In the genomic region with DNA sequence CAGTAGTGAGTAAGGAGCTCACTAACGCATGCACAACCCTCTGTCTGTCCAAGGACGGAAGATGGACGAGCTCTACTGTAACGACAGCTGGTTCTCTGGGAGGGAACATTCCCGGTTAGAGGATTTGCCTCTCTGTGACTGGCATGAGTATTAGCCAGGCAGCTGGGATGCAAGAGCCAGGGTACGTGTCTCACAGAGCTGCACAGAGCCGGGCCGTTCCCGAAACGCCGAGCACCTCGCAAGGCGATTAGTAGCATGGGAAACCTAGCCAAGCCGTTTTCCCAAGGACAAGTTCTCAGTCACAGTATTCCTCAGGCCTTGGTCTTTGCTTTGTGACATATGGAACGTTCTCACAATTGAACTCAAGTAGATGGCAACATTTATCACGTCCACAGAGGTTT, we compare ENCODE assay signal across 1 cellular context.
TF ChIP-seq lines count a peak whose summit lies in the region.

No MANE protein-coding gene starts in this region.

TF ChIP-seq in GM23338, 12 proteins besides CTCF, POLR2A, EP300 and RAD21 (continued from another document):
- TF ChIP-seq, protein P1, sequence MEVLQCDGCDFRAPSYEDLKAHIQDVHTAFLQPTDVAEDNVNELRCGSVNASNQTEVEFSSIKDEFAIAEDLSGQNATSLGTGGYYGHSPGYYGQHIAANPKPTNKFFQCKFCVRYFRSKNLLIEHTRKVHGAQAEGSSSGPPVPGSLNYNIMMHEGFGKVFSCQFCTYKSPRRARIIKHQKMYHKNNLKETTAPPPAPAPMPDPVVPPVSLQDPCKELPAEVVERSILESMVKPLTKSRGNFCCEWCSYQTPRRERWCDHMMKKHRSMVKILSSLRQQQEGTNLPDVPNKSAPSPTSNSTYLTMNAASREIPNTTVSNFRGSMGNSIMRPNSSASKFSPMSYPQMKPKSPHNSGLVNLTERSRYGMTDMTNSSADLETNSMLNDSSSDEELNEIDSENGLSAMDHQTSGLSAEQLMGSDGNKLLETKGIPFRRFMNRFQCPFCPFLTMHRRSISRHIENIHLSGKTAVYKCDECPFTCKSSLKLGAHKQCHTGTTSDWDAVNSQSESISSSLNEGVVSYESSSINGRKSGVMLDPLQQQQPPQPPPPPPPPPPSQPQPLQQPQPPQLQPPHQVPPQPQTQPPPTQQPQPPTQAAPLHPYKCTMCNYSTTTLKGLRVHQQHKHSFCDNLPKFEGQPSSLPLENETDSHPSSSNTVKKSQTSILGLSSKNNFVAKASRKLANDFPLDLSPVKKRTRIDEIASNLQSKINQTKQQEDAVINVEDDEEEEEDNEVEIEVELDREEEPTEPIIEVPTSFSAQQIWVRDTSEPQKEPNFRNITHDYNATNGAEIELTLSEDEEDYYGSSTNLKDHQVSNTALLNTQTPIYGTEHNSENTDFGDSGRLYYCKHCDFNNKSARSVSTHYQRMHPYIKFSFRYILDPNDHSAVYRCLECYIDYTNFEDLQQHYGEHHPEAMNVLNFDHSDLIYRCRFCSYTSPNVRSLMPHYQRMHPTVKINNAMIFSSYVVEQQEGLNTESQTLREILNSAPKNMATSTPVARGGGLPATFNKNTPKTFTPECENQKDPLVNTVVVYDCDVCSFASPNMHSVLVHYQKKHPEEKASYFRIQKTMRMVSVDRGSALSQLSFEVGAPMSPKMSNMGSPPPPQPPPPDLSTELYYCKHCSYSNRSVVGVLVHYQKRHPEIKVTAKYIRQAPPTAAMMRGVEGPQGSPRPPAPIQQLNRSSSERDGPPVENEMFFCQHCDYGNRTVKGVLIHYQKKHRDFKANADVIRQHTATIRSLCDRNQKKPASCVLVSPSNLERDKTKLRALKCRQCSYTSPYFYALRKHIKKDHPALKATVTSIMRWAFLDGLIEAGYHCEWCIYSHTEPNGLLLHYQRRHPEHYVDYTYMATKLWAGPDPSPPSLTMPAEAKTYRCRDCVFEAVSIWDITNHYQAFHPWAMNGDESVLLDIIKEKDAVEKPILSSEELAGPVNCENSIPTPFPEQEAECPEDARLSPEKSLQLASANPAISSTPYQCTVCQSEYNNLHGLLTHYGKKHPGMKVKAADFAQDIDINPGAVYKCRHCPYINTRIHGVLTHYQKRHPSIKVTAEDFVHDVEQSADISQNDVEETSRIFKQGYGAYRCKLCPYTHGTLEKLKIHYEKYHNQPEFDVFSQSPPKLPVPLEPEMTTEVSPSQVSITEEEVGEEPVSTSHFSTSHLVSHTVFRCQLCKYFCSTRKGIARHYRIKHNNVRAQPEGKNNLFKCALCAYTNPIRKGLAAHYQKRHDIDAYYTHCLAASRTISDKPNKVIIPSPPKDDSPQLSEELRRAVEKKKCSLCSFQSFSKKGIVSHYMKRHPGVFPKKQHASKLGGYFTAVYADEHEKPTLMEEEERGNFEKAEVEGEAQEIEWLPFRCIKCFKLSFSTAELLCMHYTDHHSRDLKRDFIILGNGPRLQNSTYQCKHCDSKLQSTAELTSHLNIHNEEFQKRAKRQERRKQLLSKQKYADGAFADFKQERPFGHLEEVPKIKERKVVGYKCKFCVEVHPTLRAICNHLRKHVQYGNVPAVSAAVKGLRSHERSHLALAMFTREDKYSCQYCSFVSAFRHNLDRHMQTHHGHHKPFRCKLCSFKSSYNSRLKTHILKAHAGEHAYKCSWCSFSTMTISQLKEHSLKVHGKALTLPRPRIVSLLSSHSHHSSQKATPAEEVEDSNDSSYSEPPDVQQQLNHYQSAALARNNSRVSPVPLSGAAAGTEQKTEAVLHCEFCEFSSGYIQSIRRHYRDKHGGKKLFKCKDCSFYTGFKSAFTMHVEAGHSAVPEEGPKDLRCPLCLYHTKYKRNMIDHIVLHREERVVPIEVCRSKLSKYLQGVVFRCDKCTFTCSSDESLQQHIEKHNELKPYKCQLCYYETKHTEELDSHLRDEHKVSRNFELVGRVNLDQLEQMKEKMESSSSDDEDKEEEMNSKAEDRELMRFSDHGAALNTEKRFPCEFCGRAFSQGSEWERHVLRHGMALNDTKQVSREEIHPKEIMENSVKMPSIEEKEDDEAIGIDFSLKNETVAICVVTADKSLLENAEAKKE (CRISPR knock-in tag; IDR thresholded peaks at IDR 0.05) = no peak
- TF ChIP-seq JUNB (IDR thresholded peaks at IDR 0.05; ENCODE audit: unreplicated experiment) (no peak), ZNF331 (CRISPR knock-in tag; IDR thresholded peaks at IDR 0.05; ENCODE audit: low read depth) (no peak), POLR2AphosphoS5 (IDR thresholded peaks at IDR 0.05; ENCODE audit: low read depth) (no peak), ZNF114 (CRISPR knock-in tag; IDR thresholded peaks at IDR 0.05) (no peak)
TF ChIP-seq in GM23338: peak in this region for 0.
